Comparison of ENCODE assay signal across 28 cellular contexts in genomic region chr21:43817157-43818086, GRCh38. TPM values are rescaled to one million over a fixed set of nuclear protein-coding genes. Genes with fewer than 3 reads are reported as not detected.
A peak's percentile ranks its signal among the peaks of the same experiment; 100 is the strongest.
DNase-seq lines count a peak whose midpoint lies in the region; ATAC-seq, FAIRE-seq and TF ChIP-seq lines count a peak whose summit lies in the region.
"Had no signal": no experiment of that assay in that cellular context is flagged by ENCODE, and none has a peak within 500 bp of the region (broad histone marks: within the 10 kb centered on the region; RNA-seq: fewer than 3 reads in every experiment).

No MANE protein-coding gene starts in this region.

- intact Hi-C loops in posterior vena cava (cut with DNase I) = loop anchor here in 1 of 2 donors (10.0 kb wide), 1 partner anchor 97 kb away; no protein-coding TSS in a partner anchor

- peak overlapping the region; percentile 31; the same call in 1 of the 2 replicates for H3K27ac ChIP-seq in HL-60 (replicated peaks)
- H3K27ac ChIP-seq: 22Rv1, adrenal gland, brain microvascular endothelial cell, epithelial cell of prostate, suprapubic skin had no signal

- FAIRE-seq in bronchial epithelial cell (lab: Jason Lieb, UNC) = peak; percentile 13
- FAIRE-seq: D721Med, urothelium cell line had no signal

- H3K27me3 ChIP-seq in HL-60 (ENCODE audit: insufficient read depth, poor library complexity, severe bottlenecking) (no peaks in the 10 kb centered on the region), bronchial epithelial cell (ENCODE audit: control insufficient read depth, insufficient read depth, low read length) (no peaks in the 10 kb centered on the region)
- H3K27me3 ChIP-seq: adrenal gland, suprapubic skin had no signal

- TF ChIP-seq CTCF in HL-60 (IDR thresholded peaks at IDR 0.05; ENCODE audit: insufficient read depth, low read length) = no peak
- TF ChIP-seq CTCF in bronchial epithelial cell (IDR thresholded peaks at IDR 0.05; ENCODE audit: insufficient read depth, low read length, severe bottlenecking) = no peak

- ATAC-seq in GM19452 (IDR thresholded peaks at IDR 0.05; ENCODE audit: unreplicated experiment) (no peak), GM18519 (IDR thresholded peaks at IDR 0.05; ENCODE audit: low FRiP score, unreplicated experiment) (no peak)
- ATAC-seq: activated T-cell treated with anti-CD3 and anti-CD28 coated beads, Interleukin-2, amount 50 U/mL, for 4 hours; naive thymus-derived CD8-positive, alpha-beta T cell; Panc1 had no signal

- no peak overlapping the region for H3K4me3 ChIP-seq in HL-60 (replicated peaks; ENCODE audit: insufficient read depth, low read length)
- no peak overlapping the region for H3K4me3 ChIP-seq in bronchial epithelial cell (ENCODE audit: low read depth, low read length)
- H3K4me3 ChIP-seq: adrenal gland, HAP-1, suprapubic skin had no signal

- H3K36me3 ChIP-seq in bronchial epithelial cell (ENCODE audit: control insufficient read depth, insufficient read depth, low read length) = no peaks in the 10 kb centered on the region
- H3K36me3 ChIP-seq: adrenal gland, brain microvascular endothelial cell, HAP-1, suprapubic skin had no signal

- DNase-seq in DMS 273 (lab: John Stamatoyannopoulos, UW; ENCODE audit: unreplicated experiment) (peak; percentile 57), DMS 273 treated with DMSO at 0.1 percent for 48 hours (lab: John Stamatoyannopoulos, UW) (no peak), HL-60 (ENCODE audit: low read depth in 1 of 2, low spot score in 1 of 2) (no peak), bronchial epithelial cell (ENCODE audit: low read depth) (no peak), posterior vena cava (ENCODE audit: low spot score) (peak; percentile 78), GM03348 (ENCODE audit: low spot score) (no peak)
- DNase-seq: activated CD4-positive, alpha-beta T cell treated with anti-CD3 and anti-CD28 coated beads, Interleukin-2, amount 10 ng/mL, durations not matched to agents 7 days and 5 days; activated naive CD4-positive, alpha-beta T cell; activated T-cell treated with anti-CD3 and anti-CD28 coated beads, Interleukin-2, amount 50 U/mL, for 4 hours; adrenal gland; brain microvascular endothelial cell; midbrain; NCI-H1092; NCI-H1930; NCI-H69; SIG-M5; stimulated activated CD4-positive, alpha-beta T cell treated with anti-CD3 and anti-CD28 coated beads, Interleukin-4, amount 100 ng/mL, for 1 hour; T1000 had no signal

RNA-seq across cellular contexts. Expression of gene RRP1, which starts 28.0 kb away (rescaled TPM):
- total RNA-seq in bronchial epithelial cell (27.1 and 34.5 TPM in 2 replicates), posterior vena cava (10 to 100 TPM; 10.7 to 14.3 TPM)

RNA-seq across cellular contexts. Expression of gene CSTB, which starts 41.3 kb away (rescaled TPM):
- 31.3 and 139 TPM in 2 replicates for total RNA-seq in bronchial epithelial cell
- 10 to 100 TPM; 29.0 to 48.6 TPM for total RNA-seq in posterior vena cava

RNA-seq across cellular contexts. Expression of gene AGPAT3, which starts 47.6 kb away (rescaled TPM):
- total RNA-seq in bronchial epithelial cell (40.5 and 47.5 TPM in 2 replicates), posterior vena cava (10 to 100 TPM; 35.3 to 43.2 TPM)

Comparison
In these comparisons a context has a peak if more than half of its experiments do, and no peak if none do; other contexts are left out.
1. DNase-seq: peak in DMS 273 (single experiment) and posterior vena cava (single experiment); none in DMS 273 treated with DMSO at 0.1 percent for 48 hours (single experiment), HL-60 (0 of 2), bronchial epithelial cell (single experiment) and GM03348 (single experiment).